In genomic region chr2:11771971-11772615, GRCh38 we compare ENCODE assay signal across 18 cellular contexts.
"Had no signal": no experiment of that assay in that cellular context is flagged by ENCODE, and none has a peak within 500 bp of the region (broad histone marks: within the 10 kb centered on the region; RNA-seq: fewer than 3 reads in every experiment).

No MANE protein-coding gene starts in this region.

- H3K9me3 ChIP-seq: esophagus squamous epithelium, left ventricle myocardium inferior, prostate gland, right lobe of liver, SK-N-SH, spleen had no signal

- H3K27me3 ChIP-seq: esophagus squamous epithelium, right lobe of liver, spleen had no signal

- H3K4me3 ChIP-seq: esophagus squamous epithelium, left ventricle myocardium inferior, prostate gland, right lobe of liver, spleen had no signal

- H3K27ac ChIP-seq: esophagus squamous epithelium, left ventricle myocardium inferior, prostate gland, right lobe of liver, spleen had no signal

- H3K36me3 ChIP-seq: prostate gland had no signal

- H3K4me3 Mint-ChIP-seq: activated CD8-positive, alpha-beta T cell treated with anti-CD3 and anti-CD28 coated beads for 36 hours; activated naive CD8-positive, alpha-beta T cell treated with anti-CD3 and anti-CD28 coated beads, Interleukin-2, amount 10 ng/mL, durations not matched to agents 7 days and 5 days; naive thymus-derived CD4-positive, alpha-beta T cell; T-helper 1 cell treated with Interleukin-12 subunit alpha and Interleukin-12 subunit beta and Interleukin-4 antibody, amounts not matched to agents 30 μg/mL and 1 μg/mL, for 36 hours had no signal

- H3K9ac ChIP-seq: SK-N-SH had no signal

- ATAC-seq: activated CD8-positive, alpha-beta T cell treated with anti-CD3 and anti-CD28 coated beads for 36 hours; naive thymus-derived CD4-positive, alpha-beta T cell had no signal

- H3K9me3 Mint-ChIP-seq: activated CD8-positive, alpha-beta T cell treated with anti-CD3 and anti-CD28 coated beads for 36 hours; activated naive CD8-positive, alpha-beta T cell treated with anti-CD3 and anti-CD28 coated beads, Interleukin-2, amount 10 ng/mL, durations not matched to agents 7 days and 5 days; activated T-helper 2 cell treated with anti-CD3 and anti-CD28 coated beads, Interferon-gamma antibody, Interleukin-2, Interleukin-4, amounts not matched to agents 10 μg/mL and 5 μg/mL and 100 μg/mL, durations not matched to agents 14 hours and 24 hours and 36 hours; naive thymus-derived CD4-positive, alpha-beta T cell; T-helper 1 cell treated with Interleukin-12 subunit alpha and Interleukin-12 subunit beta and Interleukin-4 antibody, amounts not matched to agents 30 μg/mL and 1 μg/mL, for 36 hours had no signal

- H3K27me3 Mint-ChIP-seq: activated CD8-positive, alpha-beta T cell treated with anti-CD3 and anti-CD28 coated beads for 36 hours; activated naive CD8-positive, alpha-beta T cell treated with anti-CD3 and anti-CD28 coated beads, Interleukin-2, amount 10 ng/mL, durations not matched to agents 7 days and 5 days; naive thymus-derived CD4-positive, alpha-beta T cell had no signal

- H3K27ac Mint-ChIP-seq: activated CD8-positive, alpha-beta T cell treated with anti-CD3 and anti-CD28 coated beads for 36 hours; activated naive CD8-positive, alpha-beta T cell treated with anti-CD3 and anti-CD28 coated beads, Interleukin-2, amount 10 ng/mL, durations not matched to agents 7 days and 5 days; activated T-helper 2 cell treated with anti-CD3 and anti-CD28 coated beads, Interferon-gamma antibody, Interleukin-2, Interleukin-4, amounts not matched to agents 10 μg/mL and 5 μg/mL and 100 μg/mL, durations not matched to agents 14 hours and 24 hours and 36 hours had no signal

- H3K4me2 ChIP-seq: SK-N-SH had no signal

- H3K4me1 ChIP-seq: prostate gland had no signal

- DNase-seq: activated CD4-positive, alpha-beta T cell treated with anti-CD3 and anti-CD28 coated beads for 4 hours; activated CD8-positive, alpha-beta T cell treated with anti-CD3 and anti-CD28 coated beads for 36 hours; activated naive CD8-positive, alpha-beta T cell treated with anti-CD3 and anti-CD28 coated beads, Interleukin-2, amount 10 ng/mL, durations not matched to agents 7 days and 5 days; aorta; esophagus squamous epithelium; foreskin melanocyte; islet precursor cell; left ventricle myocardium inferior; naive thymus-derived CD4-positive, alpha-beta T cell; right lobe of liver; SK-N-SH; spleen; stimulated activated CD4-positive, alpha-beta T cell treated with anti-CD3 and anti-CD28 coated beads, Interleukin-1b, Interleukin-23, amount 100 ng/mL, for 48 hours; stimulated activated naive CD4-positive, alpha-beta T cell treated with Interleukin-2 at 50 U/mL for 16 hours; trophoblast cell had no signal
